In genomic region chr2:174138161-174138560, GRCh38 we compare ENCODE assay signal across 14 cellular contexts.
A peak's percentile ranks its signal among the peaks of the same experiment; 100 is the strongest.
DNase-seq lines count a peak whose midpoint lies in the region; ATAC-seq and TF ChIP-seq lines count a peak whose summit lies in the region.
"Had no signal": no experiment of that assay in that cellular context is flagged by ENCODE, and none has a peak within 500 bp of the region (broad histone marks: within the 10 kb centered on the region; RNA-seq: fewer than 3 reads in every experiment).

No MANE protein-coding gene starts in this region.

- H2AK5ac ChIP-seq in mesendoderm (ENCODE audit: low read length) = no peak overlapping the region

- no peak overlapping the region for H2BK5ac ChIP-seq in mesendoderm (ENCODE audit: low read length)

- no peaks in the 10 kb centered on the region for H3K79me1 ChIP-seq in mesendoderm (ENCODE audit: low read length)

- H3K9ac ChIP-seq in PC-3 (ENCODE audit: low read length) (no peak overlapping the region), mesendoderm (ENCODE audit: low read length) (no peak overlapping the region)

- no peak overlapping the region for H4K8ac ChIP-seq in mesendoderm (ENCODE audit: low read depth, low read length)

- peak; percentile 24 for TF ChIP-seq CTCF in 22Rv1 (IDR thresholded peaks at IDR 0.05)
- peak; percentile 27; the same call in 1 of the 3 replicates for TF ChIP-seq CTCF in GM12872 (IDR thresholded peaks at IDR 0.05; ENCODE audit: insufficient read depth, low read depth, low read length)
- peak; percentile 69 for TF ChIP-seq CTCF in PC-3 (conservative IDR thresholded peaks at IDR 0.05; ENCODE audit: low read depth, low read length)
- peak; percentile 52 for TF ChIP-seq CTCF in fibroblast of villous mesenchyme (IDR thresholded peaks at IDR 0.05; ENCODE audit: insufficient read depth, low read depth, low read length)

- no CpG with 5 or more reads among the region's 4 CpGs for WGBS in mesendoderm (ENCODE audit: extremely low coverage, insufficient coverage, low lambda C conversion rate)

- H3K4me1 ChIP-seq in PC-3 (ENCODE audit: insufficient read depth, low read length) = no peaks in the 10 kb centered on the region
- no peaks in the 10 kb centered on the region for H3K4me1 ChIP-seq in mesendoderm (ENCODE audit: control insufficient read depth, low read depth, low read length)

- no peak overlapping the region for H3K18ac ChIP-seq in mesendoderm (ENCODE audit: low read length)

- no peak overlapping the region for H3K56ac ChIP-seq in mesendoderm (ENCODE audit: low read length)

- no peak overlapping the region for H3K4me3 ChIP-seq in PC-3 (ENCODE audit: low read length)
- no peak overlapping the region for H3K4me3 ChIP-seq in fibroblast of villous mesenchyme (ENCODE audit: low read depth, low read length)
- H3K4me3 ChIP-seq in mesendoderm (ENCODE audit: low read length) = no peak overlapping the region

- H3K36me3 ChIP-seq in PC-3 (ENCODE audit: low read depth, low read length) (peaks cover 17% of the 10 kb centered on the region), mesendoderm (ENCODE audit: control insufficient read depth, insufficient read depth, low read length) (no peaks in the 10 kb centered on the region)

- H3K27me3 ChIP-seq in PC-3 (ENCODE audit: low read length) (no peaks in the 10 kb centered on the region), mesendoderm (ENCODE audit: insufficient read depth, low read length, poor library complexity) (no peaks in the 10 kb centered on the region)

- POLR2A ChIA-PET in PC-3 (lab: Charles Lee; ENCODE audit: unreplicated experiment) = no interaction called here

- H3K4me2 ChIP-seq in PC-3 (ENCODE audit: low read length) (no peak overlapping the region), mesendoderm (ENCODE audit: low read length) (no peak overlapping the region)

- intact Hi-C loops in PC-3 (cut with micrococcal nuclease) = no loop called here

- no peaks in the 10 kb centered on the region for H4K20me1 ChIP-seq in PC-3 (ENCODE audit: low read length)

- no peaks in the 10 kb centered on the region for H3K9me2 ChIP-seq in PC-3 (replicated peaks; ENCODE audit: low read length)

- no peak overlapping the region for H2AFZ ChIP-seq in PC-3 (ENCODE audit: low read length)

- no peaks in the 10 kb centered on the region for H3F3A ChIP-seq in PC-3 (ENCODE audit: low read length, unreplicated experiment)

- H3K4ac ChIP-seq in mesendoderm (ENCODE audit: low read depth, low read length) = no peak overlapping the region

- no peak overlapping the region for H4K5ac ChIP-seq in mesendoderm (ENCODE audit: low read length)

- ATAC-seq in PC-3 (no peak), GM18861 (IDR thresholded peaks at IDR 0.05; ENCODE audit: unreplicated experiment) (no peak)
- ATAC-seq: naive thymus-derived CD4-positive, alpha-beta T cell had no signal

- peak; percentile 50 for DNase-seq in PC-3
- peak; percentile 24 for DNase-seq in fibroblast of villous mesenchyme (ENCODE audit: low read depth)
- DNase-seq in effector CD4-positive, alpha-beta T cell = no peak
- DNase-seq in mesendoderm = no peak
- DNase-seq in NCI-H774 (lab: John Stamatoyannopoulos, UW) = no peak
- DNase-seq: activated CD4-positive, CD25-positive, alpha-beta regulatory T cell treated with anti-CD3 and anti-CD28 coated beads, Interleukin-2, amount 50 U/mL, for 72 hours; activated effector memory CD4-positive, alpha-beta T cell treated with anti-CD3 and anti-CD28 coated beads, Interleukin-2, amount 50 U/mL, for 16 hours; CD4-positive, alpha-beta memory T cell; naive thymus-derived CD4-positive, alpha-beta T cell; NCI-H2029; small intestine had no signal

- CTCF ChIA-PET in PC-3 (lab: Charles Lee) = no interaction called here

- 0 out of 2 replicates have a peak, but pooled peaks cover 3% of the 10 kb centered on the region for H3K9me3 ChIP-seq in PC-3 (ENCODE audit: low read length)

- H3K27ac ChIP-seq in 22Rv1 = no peak overlapping the region
- H3K27ac ChIP-seq in PC-3 (ENCODE audit: low read length) = no peak overlapping the region
- H3K27ac ChIP-seq in mesendoderm (ENCODE audit: low read depth, low read length) = no peak overlapping the region

- 0 out of 2 replicates have a peak, but pooled peaks cover under 1% of the 10 kb centered on the region for H3K79me2 ChIP-seq in PC-3 (ENCODE audit: low read length)
- H3K79me2 ChIP-seq in mesendoderm (ENCODE audit: control insufficient read depth, insufficient read depth, low read length) = no peaks in the 10 kb centered on the region

- H2BK120ac ChIP-seq in mesendoderm (ENCODE audit: low read depth, low read length) = no peak overlapping the region

- BruUV-seq in PC-3 (replicated peaks; lab: Mats Ljungman, UMichigan) = no TSS peak

- H3K23ac ChIP-seq in mesendoderm (ENCODE audit: low read length) = no peak overlapping the region

- no peak overlapping the region for H2BK15ac ChIP-seq in mesendoderm (replicated peaks; ENCODE audit: low read depth)

Comparison
In these comparisons a context has a peak if more than half of its experiments do, and no peak if none do; other contexts are left out.
1. DNase-seq: peak in PC-3 (single experiment) and fibroblast of villous mesenchyme (single experiment); none in effector CD4-positive, alpha-beta T cell (single experiment), mesendoderm (single experiment) and NCI-H774 (single experiment).
2. Peak in every context shown above with its lines, with median percentiles within 50 percentile points of each other: CTCF ChIP-seq.